ENCODE assay signal across 14 cellular contexts in the genomic region with DNA sequence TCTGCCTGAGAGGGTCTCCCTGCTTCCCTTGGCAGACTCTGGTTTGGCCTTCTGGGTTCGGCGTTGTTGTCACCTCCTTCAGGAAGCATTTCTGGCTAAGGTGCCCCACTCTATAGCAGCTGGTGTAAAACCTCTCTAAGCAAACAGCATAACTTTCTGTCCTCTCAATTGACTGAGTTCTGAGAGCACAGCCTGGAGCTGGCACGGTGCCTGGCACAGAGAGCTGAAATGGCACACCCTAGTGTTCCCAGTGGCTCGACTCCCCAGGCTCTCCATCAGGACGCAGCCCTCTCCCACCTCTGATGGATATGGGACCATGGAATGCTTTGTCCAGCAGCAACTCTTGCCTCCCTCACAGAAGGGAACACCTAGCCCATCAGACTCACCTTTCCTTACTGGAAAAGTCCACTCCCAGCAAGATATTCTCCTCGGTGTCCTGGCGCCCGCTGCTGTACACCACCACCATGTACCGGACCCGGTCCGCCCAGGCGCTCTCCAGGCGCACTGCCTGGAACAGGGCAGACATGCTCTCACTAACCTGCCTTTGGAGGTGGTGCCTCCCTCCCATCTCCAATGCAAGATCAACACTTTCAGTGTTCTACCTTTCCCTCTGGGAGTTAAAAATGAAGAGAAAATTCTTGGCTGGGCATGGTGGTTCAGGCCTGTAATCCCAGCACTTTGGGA. TPM values are rescaled to one million over a fixed set of nuclear protein-coding genes. Genes with fewer than 3 reads are reported as not detected.
DNase-seq lines count a peak whose midpoint lies in the region; ATAC-seq, FAIRE-seq and TF ChIP-seq lines count a peak whose summit lies in the region.
"Had no signal": no experiment of that assay in that cellular context is flagged by ENCODE, and none has a peak within 500 bp of the region (broad histone marks: within the 10 kb centered on the region; RNA-seq: fewer than 3 reads in every experiment).

No MANE protein-coding gene starts in this region.

- no peak overlapping the region for H4K8ac ChIP-seq in mesendoderm (ENCODE audit: low read depth, low read length)

- H3K27ac ChIP-seq in right lobe of liver, result no peak overlapping the region
- no peak overlapping the region for H3K27ac ChIP-seq in HepG2 (ENCODE audit: extremely low read length, insufficient read depth, low read length)
- peak overlapping the region; percentile 83 to 94 for H3K27ac ChIP-seq in esophagus (ENCODE audit: low read depth in 2 of 2, low read length in 1 of 2)
- no peak overlapping the region for H3K27ac ChIP-seq in aorta (ENCODE audit: low read depth in 1 of 2, low read length in 2 of 2)
- no peak overlapping the region for H3K27ac ChIP-seq in mesendoderm (ENCODE audit: low read depth, low read length)
- H3K27ac ChIP-seq: BLaER1 treated with 17β-estradiol and CSF1 and Interleukin-3, amounts not matched to agents 10 nM and 100 nM; body of pancreas; VCaP had no signal

- TF ChIP-seq POLR2A in right lobe of liver (IDR thresholded peaks at IDR 0.05) (no peak), HepG2 (IDR thresholded peaks at IDR 0.05; ENCODE audit: insufficient read depth in 1 of 2, low read depth in 2 of 2, low read length in 2 of 2) (no peak)

- in situ Hi-C loops in HepG2 (cut with HindIII; ENCODE audit: extremely low pct_ligation_motif_present, low pct_unique_long_range_greater_than_20kb), result no loop called here

- H2AK5ac ChIP-seq in mesendoderm (ENCODE audit: low read length), result no peak overlapping the region

- no peak overlapping the region for H3K18ac ChIP-seq in mesendoderm (ENCODE audit: low read length)

- H3K4me3 ChIP-seq in right lobe of liver (no peak overlapping the region), HepG2 (replicated peaks in 1 of 3; ENCODE audit: insufficient read depth in 1 of 3, low read depth in 2 of 3, low read length in 3 of 3) (no peak overlapping the region), esophagus (ENCODE audit: low read depth in 1 of 2, low read length in 2 of 2) (no peak overlapping the region), aorta (ENCODE audit: low read length in 2 of 2) (no peak overlapping the region), mesendoderm (ENCODE audit: low read length) (no peak overlapping the region)
- H3K4me3 ChIP-seq: BLaER1 treated with 17β-estradiol and CSF1 and Interleukin-3, amounts not matched to agents 10 nM and 100 nM; body of pancreas had no signal

- no peaks in the 10 kb centered on the region for H3K27me3 ChIP-seq in right lobe of liver
- H3K27me3 ChIP-seq in HepG2 (ENCODE audit: control insufficient read depth in 1 of 2, insufficient read depth in 2 of 2, low read length in 2 of 2), result no peaks in the 10 kb centered on the region
- H3K27me3 ChIP-seq in esophagus (ENCODE audit: control insufficient read depth in 1 of 2, insufficient read depth in 2 of 2, low read length in 2 of 2), result no peaks in the 10 kb centered on the region
- H3K27me3 ChIP-seq in aorta (ENCODE audit: control insufficient read depth in 1 of 2, insufficient read depth in 2 of 2, low read length in 1 of 2), result no peaks in the 10 kb centered on the region
- no peaks in the 10 kb centered on the region for H3K27me3 ChIP-seq in mesendoderm (ENCODE audit: insufficient read depth, low read length, poor library complexity)
- H3K27me3 ChIP-seq: BLaER1 treated with 17β-estradiol and CSF1 and Interleukin-3, amounts not matched to agents 10 nM and 100 nM; body of pancreas had no signal

- no peak overlapping the region for H2BK15ac ChIP-seq in mesendoderm (replicated peaks; ENCODE audit: low read depth)

- H2BK120ac ChIP-seq in mesendoderm (ENCODE audit: low read depth, low read length), result no peak overlapping the region

- peaks cover 2% of the 10 kb centered on the region for H3K79me1 ChIP-seq in mesendoderm (ENCODE audit: low read length)

- no peaks in the 10 kb centered on the region for H4K20me1 ChIP-seq in HepG2 (ENCODE audit: insufficient read depth, low read length)

- no peaks in the 10 kb centered on the region for H3K27me3 Mint-ChIP-seq in natural killer cell (ENCODE audit: low read depth in 2 of 2)
- H3K27me3 Mint-ChIP-seq: naive thymus-derived CD4-positive, alpha-beta T cell had no signal

- no peak for TF ChIP-seq CTCF in right lobe of liver (IDR thresholded peaks at IDR 0.05)
- no peak for TF ChIP-seq CTCF in HepG2 (CRISPR knock-in tag; IDR thresholded peaks at IDR 0.05)
- no peak for TF ChIP-seq CTCF in natural killer cell (IDR thresholded peaks at IDR 0.05)

- H2BK5ac ChIP-seq in mesendoderm (ENCODE audit: low read length), result no peak overlapping the region

- H3K79me2 ChIP-seq in HepG2 (ENCODE audit: insufficient read depth, low read length) (no peaks in the 10 kb centered on the region), mesendoderm (ENCODE audit: control insufficient read depth, insufficient read depth, low read length) (no peaks in the 10 kb centered on the region)

- H3K9me3 ChIP-seq in right lobe of liver (no peaks in the 10 kb centered on the region), HepG2 (ENCODE audit: low read length) (no peaks in the 10 kb centered on the region), esophagus (ENCODE audit: control insufficient read depth in 2 of 2, insufficient read depth in 1 of 2, low read depth in 1 of 2, low read length in 1 of 2) (peaks cover 0 to 2% of the 10 kb centered on the region in 2 donors), aorta (ENCODE audit: control insufficient read depth, low read length) (no peaks in the 10 kb centered on the region)
- H3K9me3 ChIP-seq: BLaER1 treated with 17β-estradiol and CSF1 and Interleukin-3, amounts not matched to agents 10 nM and 100 nM; body of pancreas had no signal

- TF ChIP-seq RAD21 in HepG2 (CRISPR knock-in tag; IDR thresholded peaks at IDR 0.05), result no peak

- H3K36me3 Mint-ChIP-seq in natural killer cell, result peaks cover 5% of the 10 kb centered on the region

- peaks cover 27 to 36% of the 10 kb centered on the region in 2 donors for H3K4me1 Mint-ChIP-seq in natural killer cell

- no peak overlapping the region for H3K4me2 ChIP-seq in HepG2 (ENCODE audit: low read depth, low read length)
- no peak overlapping the region for H3K4me2 ChIP-seq in mesendoderm (ENCODE audit: low read length)

- ATAC-seq in right lobe of liver, result peak; percentile 33 to 61 (median 55)
- no peak for ATAC-seq in HepG2
- no peak for ATAC-seq in natural killer cell
- ATAC-seq in aorta (ENCODE audit: low FRiP score), result peak; percentile 36
- no peak for ATAC-seq in HG02678 (IDR thresholded peaks at IDR 0.05; ENCODE audit: unreplicated experiment)
- ATAC-seq: body of pancreas; naive thymus-derived CD4-positive, alpha-beta T cell had no signal

- no peak overlapping the region for H3K56ac ChIP-seq in mesendoderm (ENCODE audit: low read length)

- H3K4ac ChIP-seq in mesendoderm (ENCODE audit: low read depth, low read length), result no peak overlapping the region

- FAIRE-seq in HepG2 (lab: Jason Lieb, UNC), result no peak
- FAIRE-seq: G401.6 had no signal

- H3K27ac Mint-ChIP-seq in natural killer cell, result peak overlapping the region; percentile 16 to 44

- DNase-seq in right lobe of liver (peak in 1 of 3 donors; percentile 51), HepG2 (ENCODE audit: low spot score) (no peak), natural killer cell (no peak), aorta (peak in 1 of 2 donors; percentile 60), mesendoderm (no peak), NCI-H748 treated with DMSO at 0.1 percent for 48 hours (lab: John Stamatoyannopoulos, UW) (no peak)
- DNase-seq: naive thymus-derived CD4-positive, alpha-beta T cell; NCI-H510A had no signal

- POLR2A ChIA-PET in HepG2 (lab: Yijun Ruan, JAX), result no interaction called here

- CTCF ChIA-PET in HepG2 (lab: Yijun Ruan, JAX; ENCODE audit: low intra/inter-chr PET ratio, low total read pairs), result no interaction called here

- no peaks in the 10 kb centered on the region for H3K9me3 Mint-ChIP-seq in natural killer cell
- H3K9me3 Mint-ChIP-seq: naive thymus-derived CD4-positive, alpha-beta T cell had no signal

- H4K5ac ChIP-seq in mesendoderm (ENCODE audit: low read length), result no peak overlapping the region

- no TSS peak for BruUV-seq in HepG2 (replicated peaks; lab: Mats Ljungman, UMichigan)

- WGBS in right lobe of liver (ENCODE audit: insufficient coverage, low coverage, low lambda C conversion rate, missing lambda C conversion rate), result 92% methylated on average over 7 of the region's 13 CpGs
- WGBS in HepG2 (ENCODE audit: low lambda C conversion rate), result 96% methylated on average over 10 of the region's 13 CpGs
- WGBS in esophagus, 2 donors, result 71 to 79% methylated on average over 13 of the region's 13 CpGs
- WGBS in aorta, 2 donors, result 67 to 68% methylated on average over 13 of the region's 13 CpGs
- WGBS in mesendoderm (ENCODE audit: extremely low coverage, insufficient coverage, low lambda C conversion rate), result no CpG with 5 or more reads among the region's 13 CpGs

- no peak overlapping the region for H3K4me3 Mint-ChIP-seq in natural killer cell
- H3K4me3 Mint-ChIP-seq: naive thymus-derived CD4-positive, alpha-beta T cell had no signal

- no peak for TF ChIP-seq EP300 in HepG2 (IDR thresholded peaks at IDR 0.05; ENCODE audit: low read depth in 2 of 2, low read length in 2 of 2)
- TF ChIP-seq EP300 in HepG2 (CRISPR knock-in tag; IDR thresholded peaks at IDR 0.05; ENCODE audit: borderline replicate concordance), result no peak

- H3K36me3 ChIP-seq in right lobe of liver (peaks cover 0 to 42% (median under 1%) of the 10 kb centered on the region in 4 donors), HepG2 (replicated peaks in 1 of 2; ENCODE audit: control insufficient read depth in 1 of 2, insufficient read depth in 2 of 2, low read length in 2 of 2) (peaks cover 6 to 24% of the 10 kb centered on the region in 2 experiments), esophagus (ENCODE audit: control insufficient read depth in 2 of 2, insufficient read depth in 2 of 2, low read length in 1 of 2) (peaks cover 0 to 15% of the 10 kb centered on the region in 2 donors), aorta (ENCODE audit: control insufficient read depth in 1 of 2, insufficient read depth in 2 of 2, low read length in 1 of 2) (peaks cover 0 to 3% of the 10 kb centered on the region in 2 donors), mesendoderm (ENCODE audit: control insufficient read depth, insufficient read depth, low read length) (no peaks in the 10 kb centered on the region)

- intact Hi-C loops in right lobe of liver (cut with DNase I), result no loop called here
- intact Hi-C loops in HepG2 (cut with micrococcal nuclease; ENCODE audit: unreplicated experiment), result no loop called here
- intact Hi-C loops in natural killer cell (cut with micrococcal nuclease), result no loop called here
- intact Hi-C loops in aorta (cut with DNase I), result loop anchor here (5.0 kb wide), 2 partner anchors 36 to 136 kb away; no protein-coding TSS in a partner anchor

- no peak overlapping the region for H2AFZ ChIP-seq in HepG2 (ENCODE audit: low read length)

- no peak overlapping the region for H3K23ac ChIP-seq in mesendoderm (ENCODE audit: low read length)

- H3K4me1 ChIP-seq in right lobe of liver, result peaks cover 0 to 4% (median 0%) of the 10 kb centered on the region in 4 donors
- H3K4me1 ChIP-seq in HepG2 (ENCODE audit: insufficient read depth, low read length), result peaks cover 14% of the 10 kb centered on the region
- peaks cover 0 to 24% of the 10 kb centered on the region in 2 donors for H3K4me1 ChIP-seq in esophagus (ENCODE audit: control insufficient read depth in 2 of 2, insufficient read depth in 2 of 2, low read length in 1 of 2)
- H3K4me1 ChIP-seq in aorta (ENCODE audit: control insufficient read depth in 1 of 2, insufficient read depth in 2 of 2, low read length in 2 of 2), result no peaks in the 10 kb centered on the region
- no peaks in the 10 kb centered on the region for H3K4me1 ChIP-seq in mesendoderm (ENCODE audit: control insufficient read depth, low read depth, low read length)
- H3K4me1 ChIP-seq: body of pancreas had no signal

- H3K9ac ChIP-seq in HepG2 (ENCODE audit: insufficient read depth, low read depth, low read length), result no peak overlapping the region
- no peak overlapping the region for H3K9ac ChIP-seq in mesendoderm (ENCODE audit: low read length)

RNA-seq across cellular contexts. Expression of gene SSH1, which starts 40.6 kb away (rescaled TPM):
- total RNA-seq in right lobe of liver (10 to 100 TPM in 5 of 6 experiments, 1 to 10 TPM in 1; 9.8 to 17.6 (median 15.7) TPM), HepG2 (2016; rRNA removed; fragmentation: Illumina TruSeq; extraction: Trizol) (4.5 and 4.8 TPM in 2 replicates), natural killer cell (10 to 100 TPM; 57.4 to 74.1 (median 66.6) TPM), aorta (10 to 100 TPM; 60.4 to 61.6 TPM)
- 3.0 and 3.8 TPM in 2 replicates for total RNA-seq in HepG2 (2016; cell fraction: cytosol; rRNA removed; fragmentation: Illumina TruSeq; extraction: Trizol; ENCODE audit: low read depth)
- total RNA-seq in HepG2 (2016; cell fraction: insoluble cytoplasmic fraction; rRNA removed; fragmentation: Illumina TruSeq; extraction: Trizol), result 4.2 and 4.4 TPM in 2 replicates
- total RNA-seq in HepG2 (2016; cell fraction: membrane; rRNA removed; fragmentation: Illumina TruSeq; extraction: Trizol), result 7.9 and 8.2 TPM in 2 replicates
- total RNA-seq in HepG2 (2016; cell fraction: nucleus; rRNA removed; fragmentation: Illumina TruSeq; extraction: Trizol), result 7.0 and 7.7 TPM in 2 replicates
- polyA plus RNA-seq in HepG2 (2011; rRNA removed) (4.3 and 4.9 TPM in 2 replicates), esophagus (1 to 10 TPM; 3.1 to 4.7 TPM), aorta (10 to 100 TPM in 1 of 2 donors, 1 to 10 TPM in 1; 5.3 to 10.0 TPM)
- polyA plus RNA-seq in HepG2 (2011; cell fraction: cytosol; rRNA removed), result 3.1 TPM in 2 replicates
- polyA plus RNA-seq in HepG2 (2011; cell fraction: nucleus; rRNA removed), result 5.7 and 6.9 TPM in 2 replicates
- 3.6 and 4.3 TPM in 2 replicates for polyA plus RNA-seq in HepG2 (2012)
- polyA plus RNA-seq in HepG2 (2016; cell fraction: cytosol; fragmentation: Illumina TruSeq; extraction: Trizol; ENCODE audit: low read depth), result 3.1 and 3.9 TPM in 2 replicates
- polyA plus RNA-seq in HepG2 (2016; cell fraction: insoluble cytoplasmic fraction; fragmentation: Illumina TruSeq; extraction: Trizol; ENCODE audit: low read depth), result 4.8 and 5.2 TPM in 2 replicates
- polyA plus RNA-seq in HepG2 (2016; cell fraction: membrane; fragmentation: Illumina TruSeq; extraction: Trizol; ENCODE audit: low read depth), result 5.0 and 6.1 TPM in 2 replicates
- polyA plus RNA-seq in HepG2 (2016; cell fraction: nucleus; fragmentation: Illumina TruSeq; extraction: Trizol; ENCODE audit: insufficient read depth, low read depth), result 5.5 and 5.7 TPM in 2 replicates
- 14.1 and 22.8 TPM in 2 replicates for polyA minus RNA-seq in HepG2 (2011; rRNA and poly(A)+ RNA removed; ENCODE audit: low replicate concordance)
- polyA minus RNA-seq in HepG2 (2011; cell fraction: cytosol; rRNA and poly(A)+ RNA removed), result 4.2 and 5.0 TPM in 2 replicates
- polyA minus RNA-seq in HepG2 (2011; cell fraction: nucleus; rRNA and poly(A)+ RNA removed), result 8.1 and 8.6 TPM in 2 replicates
- polyA plus RNA-seq in mesendoderm (2013, experiment 1 of 2), result 7.0 TPM
- polyA plus RNA-seq in mesendoderm (2013, experiment 2 of 2), result 7.5 TPM

Comparison
In these comparisons a context has a peak if more than half of its experiments do, and no peak if none do; other contexts are left out.
1. ATAC-seq: peak in right lobe of liver (4 of 4) and aorta (single experiment); none in HepG2 (single experiment), natural killer cell (0 of 3) and HG02678 (single experiment).
2. H3K27ac ChIP-seq: peak in esophagus (2 of 2); none in right lobe of liver (0 of 3), HepG2 (single experiment), aorta (0 of 2) and mesendoderm (single experiment).
3. intact Hi-C loops: an anchor here in aorta (5.0 kb wide); none called in right lobe of liver, HepG2 and natural killer cell.